Comparison of ENCODE assay signal across 26 cellular contexts in the genomic region with DNA sequence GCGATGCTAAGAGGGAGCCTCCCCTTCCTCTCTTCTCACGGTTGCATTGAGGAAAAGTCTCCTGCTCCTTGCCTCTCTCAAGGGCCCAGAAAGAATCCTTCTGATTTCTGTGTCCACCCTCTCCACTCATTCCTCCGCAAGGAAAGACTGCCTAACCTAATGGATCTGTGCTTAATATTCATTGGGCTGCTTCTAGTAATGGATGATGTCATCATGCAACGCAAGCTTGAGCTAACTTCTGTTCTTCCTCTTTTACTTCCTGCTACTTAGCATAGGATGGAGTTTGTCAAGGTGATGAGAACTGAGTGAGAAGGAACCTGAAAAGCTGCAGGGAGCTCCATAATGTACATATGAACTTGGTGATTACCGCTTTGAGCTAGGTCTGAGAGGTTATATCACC. TPM values are rescaled to one million over a fixed set of nuclear protein-coding genes. Genes with fewer than 3 reads are reported as not detected.
"Had no signal": no experiment of that assay in that cellular context is flagged by ENCODE, and none has a peak within 500 bp of the region (broad histone marks: within the 10 kb centered on the region; RNA-seq: fewer than 3 reads in every experiment).

No MANE protein-coding gene starts in this region.

- H3K27ac Mint-ChIP-seq: T-cell had no signal

- ATAC-seq: Panc1, PC-3, T-cell had no signal

- H3K9ac ChIP-seq: KMS-11, SK-N-SH had no signal

- DNase-seq: IMR-90, NCI-H1092 treated with DMSO at 0.1 percent for 48 hours, NCI-H1436, NCI-H187, NCI-H2029, NCI-H2081 treated with DMSO at 0.1 percent for 48 hours, NCI-H2171, NCI-H226, NCI-H446, NCI-H510A, NCI-H524 treated with DMSO at 0.1 percent for 48 hours, NCI-H69, NCI-H774, PC-3, SHP77, SK-N-SH, SW 1271, T-cell had no signal

- H3K4me1 Mint-ChIP-seq: T-cell had no signal

- H3K36me3 Mint-ChIP-seq: T-cell had no signal

- H3K27ac ChIP-seq: KMS-11, RWPE1 had no signal

- H3K4me3 Mint-ChIP-seq: T-cell had no signal

- H3K4me2 ChIP-seq: KMS-11, SK-N-SH had no signal

- H3K9me3 ChIP-seq: SK-N-SH had no signal

RNA-seq across cellular contexts. Expression of a gene that starts 35.2 kb away (rescaled TPM):
- total RNA-seq: HT-29, IMR-90, LHCN-M2, MCF 10A, OCI-LY7, PC-3, SK-MEL-5, T-cell had no signal
- polyA plus RNA-seq: IMR-90, SK-N-SH had no signal
